18 cellular contexts compared by ENCODE assay signal in genomic region chr3:78029775-78030174, GRCh38.
DNase-seq lines count a peak whose midpoint lies in the region; ATAC-seq and TF ChIP-seq lines count a peak whose summit lies in the region.
"Had no signal": no experiment of that assay in that cellular context is flagged by ENCODE, and none has a peak within 500 bp of the region (broad histone marks: within the 10 kb centered on the region; RNA-seq: fewer than 3 reads in every experiment).

No MANE protein-coding gene starts in this region.

- ATAC-seq in HG03025 (IDR thresholded peaks at IDR 0.05; ENCODE audit: low FRiP score, unreplicated experiment): no peak
- ATAC-seq in naive thymus-derived CD8-positive, alpha-beta T cell: no peak

- H3K4me3 Mint-ChIP-seq in naive thymus-derived CD8-positive, alpha-beta T cell: no peak overlapping the region
- H3K4me3 Mint-ChIP-seq: IgD-negative memory B cell had no signal

- DNase-seq in ELF-1 (ENCODE audit: low read depth, low spot score) (peak; percentile 39), HuH-7.5 (ENCODE audit: low spot score) (peak; percentile 11), fibroblast of villous mesenchyme (ENCODE audit: low read depth) (no peak), posterior vena cava (ENCODE audit: low spot score) (peak; percentile 74), NCI-H526 treated with DMSO at 0.1 percent for 48 hours (lab: John Stamatoyannopoulos, UW) (no peak)
- DNase-seq in naive thymus-derived CD8-positive, alpha-beta T cell: no peak
- DNase-seq: ACHN, C1 segment of cervical spinal cord, DMS79 treated with DMSO at 0.1 percent for 48 hours, GM23248, Karpas-422, NCI-H1417 treated with DMSO at 0.1 percent for 48 hours, NCI-H187 treated with DMSO at 0.1 percent for 48 hours, NCI-H2227 treated with DMSO at 0.1 percent for 48 hours, NCI-H524, PC-9 had no signal

- no peaks in the 10 kb centered on the region for H3K36me3 Mint-ChIP-seq in naive thymus-derived CD8-positive, alpha-beta T cell
- H3K36me3 Mint-ChIP-seq: IgD-negative memory B cell had no signal

- POLR2A ChIA-PET in naive thymus-derived CD8-positive, alpha-beta T cell (lab: Charles Lee): no interaction called here

- no peaks in the 10 kb centered on the region for H3K4me1 Mint-ChIP-seq in naive thymus-derived CD8-positive, alpha-beta T cell
- H3K4me1 Mint-ChIP-seq: IgD-negative memory B cell had no signal

- no peaks in the 10 kb centered on the region for H3K27me3 Mint-ChIP-seq in naive thymus-derived CD8-positive, alpha-beta T cell
- H3K27me3 Mint-ChIP-seq: IgD-negative memory B cell had no signal

- H3K9me3 Mint-ChIP-seq in naive thymus-derived CD8-positive, alpha-beta T cell: peaks cover 2 to 29% (median 8%) of the 10 kb centered on the region in 9 donors

- H3K27ac Mint-ChIP-seq in naive thymus-derived CD8-positive, alpha-beta T cell: no peak overlapping the region
- H3K27ac Mint-ChIP-seq: IgD-negative memory B cell had no signal

- no peak overlapping the region for H3K4me3 ChIP-seq in fibroblast of villous mesenchyme (ENCODE audit: low read depth, low read length)
- H3K4me3 ChIP-seq: GM23248, PC-9 had no signal

- intact Hi-C loops in posterior vena cava (cut with DNase I): no loop called here

- peak; percentile 2 for TF ChIP-seq CTCF in fibroblast of villous mesenchyme (IDR thresholded peaks at IDR 0.05; ENCODE audit: insufficient read depth, low read depth, low read length)

Comparison
In these comparisons a context has a peak if more than half of its experiments do, and no peak if none do; other contexts are left out.
1. DNase-seq: peak in ELF-1 (single experiment), HuH-7.5 (single experiment) and posterior vena cava (single experiment); none in fibroblast of villous mesenchyme (single experiment), NCI-H526 treated with DMSO at 0.1 percent for 48 hours (single experiment) and naive thymus-derived CD8-positive, alpha-beta T cell (0 of 10).